Comparison of ENCODE assay signal across 22 cellular contexts in genomic region chr10:33363112-33363511, GRCh38. TPM values are rescaled to one million over a fixed set of nuclear protein-coding genes. Genes with fewer than 3 reads are reported as not detected.
"Had no signal": no experiment of that assay in that cellular context is flagged by ENCODE, and none has a peak within 500 bp of the region (broad histone marks: within the 10 kb centered on the region; RNA-seq: fewer than 3 reads in every experiment).

No MANE protein-coding gene starts in this region.

- ATAC-seq: activated CD4-positive, alpha-beta T cell treated with anti-CD3 and anti-CD28 coated beads for 36 hours; activated T-cell treated with anti-CD3 and anti-CD28 coated beads, Interleukin-2, amount 50 U/mL, for 4 hours; natural killer cell treated with Interleukin-12 subunit alpha and Interleukin-12 subunit beta and Interleukin-15 and Interleukin-18, amount 100 ng/mL, for 72 hours; upper lobe of right lung had no signal

- H3K36me3 Mint-ChIP-seq: activated naive CD8-positive, alpha-beta T cell treated with anti-CD3 and anti-CD28 coated beads for 36 hours had no signal

- H3K4me1 ChIP-seq: colonic mucosa, left ventricle myocardium inferior, prostate gland, right atrium auricular region, spleen, upper lobe of right lung had no signal

- H3K27me3 Mint-ChIP-seq: activated B cell treated with CpG ODN at 0.5 μM for 24 hours had no signal

- H3K4me3 ChIP-seq: colonic mucosa, left ventricle myocardium inferior, ovary, prostate gland, right atrium auricular region, spleen, thoracic aorta, upper lobe of right lung had no signal

- H3K36me3 ChIP-seq: colonic mucosa, left ventricle myocardium inferior, ovary, prostate gland, right atrium auricular region, spleen, thoracic aorta, upper lobe of right lung had no signal

- H3K27ac ChIP-seq: colonic mucosa, left ventricle myocardium inferior, ovary, prostate gland, right atrium auricular region, spleen, thoracic aorta, upper lobe of right lung had no signal

- DNase-seq: activated B cell treated with CpG ODN at 0.5 μM for 24 hours; activated CD4-positive, alpha-beta T cell treated with anti-CD3 and anti-CD28 coated beads for 36 hours; activated CD4-positive, alpha-beta T cell treated with anti-CD3 and anti-CD28 coated beads, Interleukin-2, amount 50 U/mL, for 4 hours; activated CD8-positive, alpha-beta memory T cell treated with anti-CD3 and anti-CD28 coated beads for 24 hours; activated CD8-positive, alpha-beta memory T cell treated with anti-CD3 and anti-CD28 coated beads, Interleukin-2, amount 50 U/mL, for 48 hours; activated naive CD4-positive, alpha-beta T cell treated with Interleukin-2 at 50 U/mL for 16 hours; activated naive CD8-positive, alpha-beta T cell treated with anti-CD3 and anti-CD28 coated beads for 36 hours; activated T-cell treated with anti-CD3 and anti-CD28 coated beads, Interleukin-2, amount 50 U/mL, for 4 hours; amygdala; colonic mucosa; left ventricle myocardium inferior; ovary; spleen; stimulated activated CD4-positive, alpha-beta T cell treated with anti-CD3 and anti-CD28 coated beads, Interleukin-4, amount 100 ng/mL, for 1 hour; stimulated activated naive CD4-positive, alpha-beta T cell; T1000; upper lobe of right lung had no signal

- H3K9me3 ChIP-seq: colonic mucosa, ovary, prostate gland had no signal

- H3K27ac Mint-ChIP-seq: activated B cell treated with CpG ODN at 0.5 μM for 24 hours; activated CD4-positive, alpha-beta T cell treated with anti-CD3 and anti-CD28 coated beads for 36 hours; activated naive CD8-positive, alpha-beta T cell treated with anti-CD3 and anti-CD28 coated beads for 36 hours; natural killer cell treated with Interleukin-12 subunit alpha and Interleukin-12 subunit beta and Interleukin-15 and Interleukin-18, amount 100 ng/mL, for 72 hours; T-helper 1 cell treated with Interleukin-12 subunit alpha and Interleukin-12 subunit beta and Interleukin-4 antibody, amounts not matched to agents 30 μg/mL and 1 μg/mL, for 36 hours had no signal

- H3K27me3 ChIP-seq: colonic mucosa, ovary, right atrium auricular region, spleen, upper lobe of right lung had no signal

- H3K4me1 Mint-ChIP-seq: activated B cell treated with CpG ODN at 0.5 μM for 24 hours had no signal

- H3K4me3 Mint-ChIP-seq: activated B cell treated with CpG ODN at 0.5 μM for 24 hours; activated CD4-positive, alpha-beta T cell treated with anti-CD3 and anti-CD28 coated beads for 36 hours; activated naive CD8-positive, alpha-beta T cell treated with anti-CD3 and anti-CD28 coated beads for 36 hours; activated T-cell treated with anti-CD3 and anti-CD28 coated beads, Interleukin-2, amount 50 U/mL, for 4 hours; natural killer cell treated with Interleukin-12 subunit alpha and Interleukin-12 subunit beta and Interleukin-15 and Interleukin-18, amount 100 ng/mL, for 72 hours; T-helper 1 cell treated with Interleukin-12 subunit alpha and Interleukin-12 subunit beta and Interleukin-4 antibody, amounts not matched to agents 30 μg/mL and 1 μg/mL, for 36 hours had no signal

RNA-seq across cellular contexts. Expression of gene NRP1, which starts 28.6 kb away (rescaled TPM):
- total RNA-seq: activated B cell treated with CpG ODN at 0.5 μM for 24 hours had no signal
